In the genomic region with DNA sequence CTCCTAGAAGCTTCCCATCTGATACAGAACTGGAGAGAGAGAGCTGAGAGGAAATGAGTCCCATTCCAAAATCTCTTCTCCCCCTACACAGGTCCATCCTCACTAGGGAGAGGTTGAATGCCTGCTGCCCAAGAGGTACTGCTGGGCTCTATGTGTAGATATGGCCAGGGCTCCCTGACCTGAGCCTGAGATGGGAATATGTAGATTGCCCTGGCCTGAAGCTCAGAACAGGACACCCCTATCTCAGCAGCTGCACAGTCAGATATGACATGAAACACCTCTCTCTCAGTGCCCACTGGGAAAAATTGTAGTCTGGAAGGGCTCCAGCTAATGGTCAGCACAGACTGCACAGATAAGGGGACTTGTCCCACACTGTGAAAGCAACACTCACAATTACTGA, we compare ENCODE assay signal across 10 cellular contexts. TPM values are rescaled to one million over a fixed set of nuclear protein-coding genes. Genes with fewer than 3 reads are reported as not detected.
DNase-seq lines count a peak whose midpoint lies in the region; ATAC-seq, FAIRE-seq and TF ChIP-seq lines count a peak whose summit lies in the region.
"Had no signal": no experiment of that assay in that cellular context is flagged by ENCODE, and none has a peak within 500 bp of the region (broad histone marks: within the 10 kb centered on the region; RNA-seq: fewer than 3 reads in every experiment).

No MANE protein-coding gene starts in this region.

- peak overlapping the region in 1 of 2 donors; percentile 64 for H3K9ac ChIP-seq in liver (ENCODE audit: low read depth in 1 of 2, low read length in 2 of 2)

- H3K27ac ChIP-seq in liver (ENCODE audit: low read depth in 1 of 2, low read length in 2 of 2) (peak overlapping the region; percentile 91 to 94), transverse colon (peak overlapping the region; percentile 81 to 89 (median 84))

- peak overlapping the region; percentile 72 for H3K27ac Mint-ChIP-seq in MCF 10A (ENCODE audit: low read depth, unreplicated experiment)
- H3K27ac Mint-ChIP-seq: activated T-cell treated with anti-CD3 and anti-CD28 coated beads, Interleukin-2, amount 50 U/mL, for 24 hours; T-helper 2 cell treated with Interferon-gamma antibody and Interleukin-4, amounts not matched to agents 5 μg/mL and 100 μg/mL, for 36 hours had no signal

- no peak for FAIRE-seq in urothelium cell line (lab: Jason Lieb, UNC)

- H3K27me3 Mint-ChIP-seq in MCF 10A (ENCODE audit: insufficient read depth, unreplicated experiment), result no peaks in the 10 kb centered on the region

- H3K27me3 ChIP-seq in liver (ENCODE audit: control insufficient read depth in 4 of 4, insufficient read depth in 4 of 4, low read length in 3 of 4), result no peaks in the 10 kb centered on the region
- no peaks in the 10 kb centered on the region for H3K27me3 ChIP-seq in transverse colon

- in situ Hi-C loops in transverse colon (cut with MboI; ENCODE audit: low pct_ligation_motif_present in 1 of 4, low pct_unique_long_range_greater_than_20kb in 1 of 4, low sequenced_read_pairs in 3 of 4), result no loop called here

- H3K4me1 Mint-ChIP-seq in MCF 10A (ENCODE audit: insufficient read depth, unreplicated experiment), result peaks cover 6% of the 10 kb centered on the region

- no peak for TF ChIP-seq POLR2A in transverse colon (IDR thresholded peaks at IDR 0.05)

- H3K4me3 Mint-ChIP-seq in MCF 10A (ENCODE audit: unreplicated experiment), result no peak overlapping the region
- H3K4me3 Mint-ChIP-seq: activated T-cell treated with anti-CD3 and anti-CD28 coated beads, Interleukin-2, amount 50 U/mL, for 24 hours; T-helper 2 cell treated with Interferon-gamma antibody and Interleukin-4, amounts not matched to agents 5 μg/mL and 100 μg/mL, for 36 hours had no signal

- H3K36me3 Mint-ChIP-seq in MCF 10A (ENCODE audit: insufficient read depth, unreplicated experiment), result no peaks in the 10 kb centered on the region

- no peak for ATAC-seq in GM21367 (IDR thresholded peaks at IDR 0.05; ENCODE audit: unreplicated experiment)

- POLR2A ChIA-PET in MCF 10A (lab: Yijun Ruan, JAX), result interaction anchor here (0.5 to 2.2 kb wide), 11 partner anchors 10 to 97 kb away, joined by 3 to 12 read pairs (median 4); a partner anchor contains a TSS

- DNase-seq in MCF 10A (ENCODE audit: unreplicated experiment) (no peak), transverse colon (no peak), urothelium cell line (ENCODE audit: low spot score) (no peak)
- DNase-seq in stimulated activated CD4-positive, alpha-beta T cell treated with anti-CD3 and anti-CD28 coated beads, Interleukin-12 subunit alpha, Interleukin-12 subunit beta, amount 100 ng/mL, for 4 hours, result no peak
- DNase-seq: activated T-cell treated with anti-CD3 and anti-CD28 coated beads, Interleukin-2, amount 50 U/mL, for 24 hours; trophoblast cell had no signal

- TF ChIP-seq EP300 in transverse colon (IDR thresholded peaks at IDR 0.05; ENCODE audit: low read depth), result no peak

- CTCF ChIA-PET in MCF 10A (lab: Yijun Ruan, JAX), result interaction anchor here (1.0 kb wide), 2 partner anchors 10 to 18 kb away, joined by 4 to 5 read pairs; no protein-coding TSS in a partner anchor

- TF ChIP-seq RAD21 in liver (IDR thresholded peaks at IDR 0.05), result no peak

- intact Hi-C loops in MCF 10A (cut with micrococcal nuclease) (no loop called here), transverse colon (cut with DNase I; ENCODE audit: low total_unique reads) (no loop called here)

- H3K36me3 ChIP-seq in liver (ENCODE audit: control insufficient read depth in 4 of 4, insufficient read depth in 3 of 4, low read depth in 1 of 4, low read length in 3 of 4), result no peaks in the 10 kb centered on the region
- H3K36me3 ChIP-seq in transverse colon, result no peaks in the 10 kb centered on the region

- H3K9me3 Mint-ChIP-seq in MCF 10A (ENCODE audit: unreplicated experiment), result no peaks in the 10 kb centered on the region
- H3K9me3 Mint-ChIP-seq: activated T-cell treated with anti-CD3 and anti-CD28 coated beads, Interleukin-2, amount 50 U/mL, for 24 hours; T-helper 2 cell treated with Interferon-gamma antibody and Interleukin-4, amounts not matched to agents 5 μg/mL and 100 μg/mL, for 36 hours had no signal

- H3K9me3 ChIP-seq in liver (ENCODE audit: control insufficient read depth in 4 of 4, low read length in 3 of 4), result no peaks in the 10 kb centered on the region
- no peaks in the 10 kb centered on the region for H3K9me3 ChIP-seq in transverse colon

- no peak for TF ChIP-seq CTCF in MCF 10A (IDR thresholded peaks at IDR 0.05; ENCODE audit: unreplicated experiment)
- no peak for TF ChIP-seq CTCF in liver (IDR thresholded peaks at IDR 0.05; ENCODE audit: low read depth, low read length, missing input control)
- no peak for TF ChIP-seq CTCF in transverse colon (IDR thresholded peaks at IDR 0.05)

- no TSS peak for BruUV-seq in MCF 10A (replicated peaks; lab: Mats Ljungman, UMichigan)

- H3K4me3 ChIP-seq in liver (ENCODE audit: low read depth in 1 of 3, low read length in 3 of 3) (no peak overlapping the region), transverse colon (no peak overlapping the region)

- H3K4me1 ChIP-seq in liver (ENCODE audit: control insufficient read depth in 4 of 4, insufficient read depth in 4 of 4, low read length in 3 of 4) (peaks cover 4 to 35% (median 22%) of the 10 kb centered on the region in 4 donors), transverse colon (peaks cover 16 to 28% (median 21%) of the 10 kb centered on the region in 4 donors)

TF ChIP-seq in liver, 16 proteins besides CTCF, POLR2A, EP300 and RAD21:
- no peak for TF ChIP-seq HNF4G (IDR thresholded peaks at IDR 0.05)
- no peak for TF ChIP-seq FOXA1 (IDR thresholded peaks at IDR 0.05)
- TF ChIP-seq NR2F2 (IDR thresholded peaks at IDR 0.05), result no peak
- TF ChIP-seq, protein P1, sequence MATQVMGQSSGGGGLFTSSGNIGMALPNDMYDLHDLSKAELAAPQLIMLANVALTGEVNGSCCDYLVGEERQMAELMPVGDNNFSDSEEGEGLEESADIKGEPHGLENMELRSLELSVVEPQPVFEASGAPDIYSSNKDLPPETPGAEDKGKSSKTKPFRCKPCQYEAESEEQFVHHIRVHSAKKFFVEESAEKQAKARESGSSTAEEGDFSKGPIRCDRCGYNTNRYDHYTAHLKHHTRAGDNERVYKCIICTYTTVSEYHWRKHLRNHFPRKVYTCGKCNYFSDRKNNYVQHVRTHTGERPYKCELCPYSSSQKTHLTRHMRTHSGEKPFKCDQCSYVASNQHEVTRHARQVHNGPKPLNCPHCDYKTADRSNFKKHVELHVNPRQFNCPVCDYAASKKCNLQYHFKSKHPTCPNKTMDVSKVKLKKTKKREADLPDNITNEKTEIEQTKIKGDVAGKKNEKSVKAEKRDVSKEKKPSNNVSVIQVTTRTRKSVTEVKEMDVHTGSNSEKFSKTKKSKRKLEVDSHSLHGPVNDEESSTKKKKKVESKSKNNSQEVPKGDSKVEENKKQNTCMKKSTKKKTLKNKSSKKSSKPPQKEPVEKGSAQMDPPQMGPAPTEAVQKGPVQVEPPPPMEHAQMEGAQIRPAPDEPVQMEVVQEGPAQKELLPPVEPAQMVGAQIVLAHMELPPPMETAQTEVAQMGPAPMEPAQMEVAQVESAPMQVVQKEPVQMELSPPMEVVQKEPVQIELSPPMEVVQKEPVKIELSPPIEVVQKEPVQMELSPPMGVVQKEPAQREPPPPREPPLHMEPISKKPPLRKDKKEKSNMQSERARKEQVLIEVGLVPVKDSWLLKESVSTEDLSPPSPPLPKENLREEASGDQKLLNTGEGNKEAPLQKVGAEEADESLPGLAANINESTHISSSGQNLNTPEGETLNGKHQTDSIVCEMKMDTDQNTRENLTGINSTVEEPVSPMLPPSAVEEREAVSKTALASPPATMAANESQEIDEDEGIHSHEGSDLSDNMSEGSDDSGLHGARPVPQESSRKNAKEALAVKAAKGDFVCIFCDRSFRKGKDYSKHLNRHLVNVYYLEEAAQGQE (IDR thresholded peaks at IDR 0.05), result no peak
- TF ChIP-seq JUND (IDR thresholded peaks at IDR 0.05), result no peak
- TF ChIP-seq, protein P2, sequence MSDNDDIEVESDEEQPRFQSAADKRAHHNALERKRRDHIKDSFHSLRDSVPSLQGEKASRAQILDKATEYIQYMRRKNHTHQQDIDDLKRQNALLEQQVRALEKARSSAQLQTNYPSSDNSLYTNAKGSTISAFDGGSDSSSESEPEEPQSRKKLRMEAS (IDR thresholded peaks at IDR 0.05), result no peak
- TF ChIP-seq YY1 (IDR thresholded peaks at IDR 0.05), result no peak
- no peak for TF ChIP-seq SP1 (IDR thresholded peaks at IDR 0.05)
- no peak for TF ChIP-seq TAF1 (conservative IDR thresholded peaks at IDR 0.05)
- no peak for TF ChIP-seq RXRA (IDR thresholded peaks at IDR 0.05)
- TF ChIP-seq, protein P3, sequence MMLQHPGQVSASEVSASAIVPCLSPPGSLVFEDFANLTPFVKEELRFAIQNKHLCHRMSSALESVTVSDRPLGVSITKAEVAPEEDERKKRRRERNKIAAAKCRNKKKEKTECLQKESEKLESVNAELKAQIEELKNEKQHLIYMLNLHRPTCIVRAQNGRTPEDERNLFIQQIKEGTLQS (IDR thresholded peaks at IDR 0.05), result no peak
- no peak for TF ChIP-seq EGR1 (IDR thresholded peaks at IDR 0.05; ENCODE audit: low read depth in 2 of 2)
- TF ChIP-seq HNF4A (conservative IDR thresholded peaks at IDR 0.05), result no peak
- no peak for TF ChIP-seq GABPA (IDR thresholded peaks at IDR 0.05 in 1 of 2, conservative IDR thresholded peaks at IDR 0.05 in 1 of 2)
- no peak for TF ChIP-seq FOXA2 (IDR thresholded peaks at IDR 0.05)

RNA-seq across cellular contexts. Expression of a gene that starts 3.1 kb away (rescaled TPM):
- not detected in 2 replicates for total RNA-seq in MCF 10A (2022)
- total RNA-seq in liver, result 10 to 100 TPM in 1 of 2 donors, not detected in 1; 13.3 TPM
- under 1 TPM in 1 of 2 donors, not detected in 1; 0.15 TPM for polyA plus RNA-seq in liver
- total RNA-seq in transverse colon, result not detected
- total RNA-seq: NCI-H460 had no signal

RNA-seq across cellular contexts. Expression of a gene that starts 17.7 kb away (rescaled TPM):
- total RNA-seq in MCF 10A (2022) (0.17 and 0.26 TPM in 2 replicates), liver (10 to 100 TPM; 11.4 to 11.8 TPM), transverse colon (10 to 100 TPM in 2 of 4 donors, 1 to 10 TPM in 2; 1.1 to 18.5 (median 9.4) TPM)
- 10 to 100 TPM in 1 of 2 donors, 1 to 10 TPM in 1; 8.1 to 17.5 TPM for polyA plus RNA-seq in liver

RNA-seq across cellular contexts. Expression of a gene that starts 39.7 kb away (rescaled TPM):
- total RNA-seq in MCF 10A (2022), result 11.2 and 12.8 TPM in 2 replicates
- 10 to 100 TPM in 1 of 2 donors, 1 to 10 TPM in 1; 5.0 to 10.7 TPM for total RNA-seq in liver
- 1 to 10 TPM; 6.2 to 7.3 TPM for polyA plus RNA-seq in liver
- 10 to 100 TPM in 3 of 4 donors, 1 to 10 TPM in 1; 1.5 to 12.5 (median 11.2) TPM for total RNA-seq in transverse colon

RNA-seq across cellular contexts. Expression of a gene that starts 46.9 kb away (rescaled TPM):
- total RNA-seq in MCF 10A (2022) (1.4 and 3.6 TPM in 2 replicates), liver (10 to 100 TPM in 1 of 2 donors, 1 to 10 TPM in 1; 9.8 to 11.2 TPM), transverse colon (1 to 10 TPM in 2 of 4 donors, under 1 TPM in 1, not detected in 1; 0.20 to 7.8 (median 5.1) TPM)
- 10 to 100 TPM in 1 of 2 donors, 1 to 10 TPM in 1; 9.2 to 10.9 TPM for polyA plus RNA-seq in liver
